8 cellular contexts compared by ENCODE assay signal in genomic region chr12:112130461-112130998, GRCh38. TPM values are rescaled to one million over a fixed set of nuclear protein-coding genes. Genes with fewer than 3 reads are reported as not detected.
DNase-seq lines count a peak whose midpoint lies in the region; ATAC-seq lines count a peak whose summit lies in the region.

No MANE protein-coding gene starts in this region.

- no peaks in the 10 kb centered on the region for H3K9me3 Mint-ChIP-seq in CD4-positive, alpha-beta memory T cell
- H3K9me3 Mint-ChIP-seq in effector memory CD8-positive, alpha-beta T cell: no peaks in the 10 kb centered on the region

- H3K27ac ChIP-seq in CD4-positive, alpha-beta memory T cell (ENCODE audit: low read depth, low read length): peak overlapping the region; percentile 61

- intact Hi-C loops in CD4-positive, alpha-beta memory T cell (cut with micrococcal nuclease): loop anchor here (1.0 to 5.0 kb wide), 2 partner anchors 21 to 33 kb away; no protein-coding TSS in a partner anchor
- intact Hi-C loops in sciatic nerve (cut with DNase I): no loop called here

- H3K4me1 ChIP-seq in CD4-positive, alpha-beta memory T cell (ENCODE audit: insufficient read depth, low read length): peaks cover 77% of the 10 kb centered on the region

- no peaks in the 10 kb centered on the region for H3K27me3 Mint-ChIP-seq in CD4-positive, alpha-beta memory T cell
- H3K27me3 Mint-ChIP-seq in effector memory CD8-positive, alpha-beta T cell: no peaks in the 10 kb centered on the region

- peak overlapping the region; percentile 66 to 95 (median 84) for H3K27ac Mint-ChIP-seq in CD4-positive, alpha-beta memory T cell
- H3K27ac Mint-ChIP-seq in effector memory CD8-positive, alpha-beta T cell: peak overlapping the region; percentile 84 to 93

- no peaks in the 10 kb centered on the region for H3K9me3 ChIP-seq in CD4-positive, alpha-beta memory T cell (ENCODE audit: control insufficient read depth in 1 of 2, low read length in 2 of 2)

- peaks cover 28 to 69% (median 53%) of the 10 kb centered on the region in 4 donors for H3K4me1 Mint-ChIP-seq in CD4-positive, alpha-beta memory T cell
- H3K4me1 Mint-ChIP-seq in effector memory CD8-positive, alpha-beta T cell (ENCODE audit: low read depth in 2 of 2): peaks cover 25 to 51% of the 10 kb centered on the region in 2 donors

- H3K4me3 Mint-ChIP-seq in CD4-positive, alpha-beta memory T cell: peak overlapping the region; percentile 31 to 82 (median 68)
- peak overlapping the region; percentile 63 to 68 for H3K4me3 Mint-ChIP-seq in effector memory CD8-positive, alpha-beta T cell

- H3K36me3 ChIP-seq in CD4-positive, alpha-beta memory T cell (ENCODE audit: insufficient read depth, low read length): peaks cover 18% of the 10 kb centered on the region

- H3K27me3 ChIP-seq in CD4-positive, alpha-beta memory T cell (ENCODE audit: insufficient read depth, low read length): no peaks in the 10 kb centered on the region

- peak overlapping the region; percentile 3 to 23 for H3K4me3 ChIP-seq in CD4-positive, alpha-beta memory T cell (ENCODE audit: low read length in 2 of 2)

- peaks cover 0 to 25% of the 10 kb centered on the region in 2 donors for H3K36me3 Mint-ChIP-seq in CD4-positive, alpha-beta memory T cell
- peaks cover 32% of the 10 kb centered on the region for H3K36me3 Mint-ChIP-seq in effector memory CD8-positive, alpha-beta T cell (ENCODE audit: insufficient read depth)

- POLR2A ChIA-PET in CD4-positive, alpha-beta memory T cell (lab: Charles Lee; ENCODE audit: partially characterized antibody): interaction anchor here (0.7 to 5.2 kb wide), 10 partner anchors 9 to 445 kb away, joined by 3 to 53 read pairs (median 6); partner anchors contain the start of genes ACAD10, BRAP, ERP29 and NAA25

- peak in 4 of 5 donors; percentile 68 to 82 (median 74) for DNase-seq in CD4-positive, alpha-beta memory T cell
- DNase-seq in NOMO-1 (lab: John Stamatoyannopoulos, UW; ENCODE audit: unreplicated experiment in 2 of 2): peak; percentile 67 to 98
- DNase-seq in effector memory CD8-positive, alpha-beta T cell: no peak
- no peak for DNase-seq in sciatic nerve (ENCODE audit: low spot score)
- no peak for DNase-seq in DMS53 (lab: John Stamatoyannopoulos, UW)
- no peak for DNase-seq in activated gamma-delta T cell treated with Interleukin-2 at 50 U/mL for 16 hours
- no peak for DNase-seq in NCI-H748 (lab: John Stamatoyannopoulos, UW; ENCODE audit: unreplicated experiment)

- CTCF ChIA-PET in CD4-positive, alpha-beta memory T cell (lab: Charles Lee; ENCODE audit: partially characterized antibody): interaction anchor here (1.0 to 2.3 kb wide), 9 partner anchors 10 to 257 kb away, joined by 3 to 17 read pairs (median 4); partner anchors contain the start of gene NAA25

- ATAC-seq in GM21619 (IDR thresholded peaks at IDR 0.05; ENCODE audit: unreplicated experiment) (peak; percentile 53), sciatic nerve (peak; percentile 27)
- peak; percentile 79 for ATAC-seq in effector memory CD8-positive, alpha-beta T cell (replicated peaks)

RNA-seq across cellular contexts. Expression of gene TRAFD1, which starts 5.2 kb away (rescaled TPM):
- 10 to 100 TPM; 38.7 to 42.7 TPM for total RNA-seq in CD4-positive, alpha-beta memory T cell
- 10 to 100 TPM; 60.4 to 71.2 TPM for polyA plus RNA-seq in CD4-positive, alpha-beta memory T cell
- 26.5 TPM for total RNA-seq in sciatic nerve

RNA-seq across cellular contexts. Expression of gene NAA25, which starts 21.9 kb away (rescaled TPM):
- 10 to 100 TPM; 28.7 to 35.3 TPM for total RNA-seq in CD4-positive, alpha-beta memory T cell
- 10 to 100 TPM in 1 of 2 donors, 1 to 10 TPM in 1; 8.5 to 15.2 TPM for polyA plus RNA-seq in CD4-positive, alpha-beta memory T cell
- total RNA-seq in sciatic nerve: 43.6 TPM

Comparison
In these comparisons a context has a peak if more than half of its experiments do, and no peak if none do; other contexts are left out.
1. DNase-seq: peak in CD4-positive, alpha-beta memory T cell (4 of 5) and NOMO-1 (2 of 2); none in effector memory CD8-positive, alpha-beta T cell (0 of 3), sciatic nerve (single experiment), DMS53 (single experiment), activated gamma-delta T cell treated with Interleukin-2 at 50 U/mL for 16 hours (single experiment) and NCI-H748 (single experiment).
2. ATAC-seq: peak in every context shown above with its lines; median percentile 79 in effector memory CD8-positive, alpha-beta T cell; 53 in GM21619; 27 in sciatic nerve.